Comparison of ENCODE assay signal across 8 cellular contexts in genomic region chr22:21982338-21982965, GRCh38. TPM values are rescaled to one million over a fixed set of nuclear protein-coding genes. Genes with fewer than 3 reads are reported as not detected.
DNase-seq lines count a peak whose midpoint lies in the region; ATAC-seq, FAIRE-seq and TF ChIP-seq lines count a peak whose summit lies in the region.

TSS of gene TOP3B (minus strand) at chr22:21982787. CDS start at chr22:21975709, 7,078 bp downstream.

- TF ChIP-seq POLR2A in vagina (IDR thresholded peaks at IDR 0.05): no peak

- H3K9me2 ChIP-seq in GM23338 (ENCODE audit: insufficient read depth) (no peaks in the 10 kb centered on the region), hepatocyte (replicated peaks; ENCODE audit: insufficient read depth) (no peaks in the 10 kb centered on the region)

- H3K27ac ChIP-seq in CD8-positive, alpha-beta memory T cell (ENCODE audit: low read depth, low read length): peak within 1 kb of the TSS; percentile 98
- H3K27ac ChIP-seq in GM23338 (ENCODE audit: low read depth): no peak within 1 kb of the TSS
- H3K27ac ChIP-seq in astrocyte (ENCODE audit: low read depth, low read length): peak within 1 kb of the TSS; percentile 35
- peak within 1 kb of the TSS; percentile 46 for H3K27ac ChIP-seq in hepatocyte
- peak within 1 kb of the TSS; percentile 55 for H3K27ac ChIP-seq in vagina

- POLR2A ChIA-PET in CD8-positive, alpha-beta memory T cell (lab: Charles Lee): no interaction called here

- WGBS in hepatocyte (ENCODE audit: low lambda C conversion rate, missing lambda C conversion rate): under 1% methylated on average over 51 of the region's 54 CpGs

- H3K4me3 ChIP-seq in CD8-positive, alpha-beta memory T cell (ENCODE audit: low read length): peak within 1 kb of the TSS; percentile 93
- H3K4me3 ChIP-seq in GM23338 (peak within 1 kb of the TSS; percentile 99), astrocyte (ENCODE audit: insufficient read depth, low read depth, low read length) (peak within 1 kb of the TSS; percentile 80), hepatocyte (peak within 1 kb of the TSS; percentile 98), vagina (peak within 1 kb of the TSS; percentile 75 to 91)

- peak within 1 kb of the TSS; percentile 75 to 94 (median 86) for H3K27ac Mint-ChIP-seq in CD8-positive, alpha-beta memory T cell
- peak within 1 kb of the TSS; percentile 36; the same call in 1 of the 2 replicates for H3K27ac Mint-ChIP-seq in GM23338
- H3K27ac Mint-ChIP-seq in astrocyte (ENCODE audit: unreplicated experiment): peak within 1 kb of the TSS; percentile 80

- peak; percentile 91 for ATAC-seq in GM23338

- H3K4me3 Mint-ChIP-seq in CD8-positive, alpha-beta memory T cell: peak within 1 kb of the TSS; percentile 88 to 95 (median 90)
- peak within 1 kb of the TSS; percentile 93 for H3K4me3 Mint-ChIP-seq in GM23338
- H3K4me3 Mint-ChIP-seq in astrocyte (ENCODE audit: unreplicated experiment): peak within 1 kb of the TSS; percentile 93

- H3K27me3 ChIP-seq in CD8-positive, alpha-beta memory T cell (ENCODE audit: insufficient read depth, low read length, poor library complexity, severe bottlenecking): no peaks in the 10 kb centered on the region
- H3K27me3 ChIP-seq in GM23338 (ENCODE audit: insufficient read depth) (peaks cover 39% of the 10 kb centered on the region), astrocyte (ENCODE audit: insufficient read depth, low read length) (no peaks in the 10 kb centered on the region), hepatocyte (no peaks in the 10 kb centered on the region), vagina (no peaks in the 10 kb centered on the region)

- peak within 1 kb of the TSS; percentile 91 for H3K9ac ChIP-seq in astrocyte (ENCODE audit: low read length)

- intact Hi-C loops in vagina (cut with DNase I): no loop called here

- H3F3A ChIP-seq in GM23338 (replicated peaks; ENCODE audit: low read depth): no peaks in the 10 kb centered on the region; the same call in 1 of the 2 replicates

- no peak for TF ChIP-seq CTCF in GM23338 (conservative IDR thresholded peaks at IDR 0.05; ENCODE audit: low read depth in 2 of 2)
- no peak for TF ChIP-seq CTCF in astrocyte (IDR thresholded peaks at IDR 0.05; ENCODE audit: insufficient read depth, low read depth, low read length)
- TF ChIP-seq CTCF in hepatocyte (IDR thresholded peaks at IDR 0.05; ENCODE audit: poor library complexity): no peak
- peak in 1 of 3 experiments; percentile 34 for TF ChIP-seq CTCF in vagina (IDR thresholded peaks at IDR 0.05)

- H2AFZ ChIP-seq in GM23338 (peak within 1 kb of the TSS; percentile 97), astrocyte (ENCODE audit: low read depth, low read length) (peak within 1 kb of the TSS; percentile 51), hepatocyte (peak within 1 kb of the TSS; percentile 93)

- no peaks in the 10 kb centered on the region for H3K36me3 ChIP-seq in CD8-positive, alpha-beta memory T cell (ENCODE audit: insufficient read depth, low read length)
- H3K36me3 ChIP-seq in GM23338 (ENCODE audit: insufficient read depth) (no peaks in the 10 kb centered on the region), astrocyte (ENCODE audit: insufficient read depth, low read length) (no peaks in the 10 kb centered on the region), hepatocyte (replicated peaks; ENCODE audit: insufficient read depth, low read depth) (no peaks in the 10 kb centered on the region), vagina (no peaks in the 10 kb centered on the region)

- peaks cover 20% of the 10 kb centered on the region for H3K79me2 ChIP-seq in GM23338 (replicated peaks; ENCODE audit: insufficient read depth)
- peaks cover 47% of the 10 kb centered on the region for H3K79me2 ChIP-seq in astrocyte (ENCODE audit: insufficient read depth, low read length)
- H3K79me2 ChIP-seq in hepatocyte: peaks cover 24% of the 10 kb centered on the region

- DNase-seq in CD8-positive, alpha-beta memory T cell: peak; percentile 66 to 84 (median 72)
- DNase-seq in GM23338 (ENCODE audit: low spot score) (peak; percentile 88), NCI-H1694 treated with DMSO at 0.1 percent for 48 hours (lab: John Stamatoyannopoulos, UW) (peak; percentile 54), T-helper 9 cell (peak; percentile 73), astrocyte (ENCODE audit: low read depth) (peak; percentile 54), hepatocyte (ENCODE audit: low spot score) (peak; percentile 90), renal cortical epithelial cell (ENCODE audit: low read depth) (peak; percentile 24), vagina (ENCODE audit: extremely low spot score in 2 of 2) (no peak)

- no peaks in the 10 kb centered on the region for H3K27me3 Mint-ChIP-seq in CD8-positive, alpha-beta memory T cell
- H3K27me3 Mint-ChIP-seq in GM23338 (ENCODE audit: insufficient read depth, low read depth, poor library complexity) (peaks cover 23% of the 10 kb centered on the region), astrocyte (ENCODE audit: low read depth, unreplicated experiment) (no peaks in the 10 kb centered on the region)

- H4K20me1 ChIP-seq in GM23338 (replicated peaks; ENCODE audit: insufficient read depth): peaks cover 17% of the 10 kb centered on the region
- peaks cover 31% of the 10 kb centered on the region for H4K20me1 ChIP-seq in astrocyte (ENCODE audit: insufficient read depth, low read length)
- H4K20me1 ChIP-seq in hepatocyte (ENCODE audit: insufficient read depth, poor library complexity, severe bottlenecking): no peaks in the 10 kb centered on the region

- peaks cover 17% of the 10 kb centered on the region for H3K4me1 ChIP-seq in CD8-positive, alpha-beta memory T cell (ENCODE audit: insufficient read depth, low read length)
- peaks cover 3% of the 10 kb centered on the region; the same call in 1 of the 2 replicates for H3K4me1 ChIP-seq in GM23338 (ENCODE audit: insufficient read depth)
- peaks cover 7% of the 10 kb centered on the region for H3K4me1 ChIP-seq in astrocyte (ENCODE audit: insufficient read depth, low read length)
- peaks cover 5% of the 10 kb centered on the region for H3K4me1 ChIP-seq in hepatocyte (ENCODE audit: insufficient read depth)
- H3K4me1 ChIP-seq in vagina: peaks cover 15% of the 10 kb centered on the region

- no peaks in the 10 kb centered on the region for H3K9me3 ChIP-seq in CD8-positive, alpha-beta memory T cell (ENCODE audit: low read length)
- H3K9me3 ChIP-seq in astrocyte (ENCODE audit: insufficient read depth, low read depth, low read length): no peaks in the 10 kb centered on the region
- no peaks in the 10 kb centered on the region for H3K9me3 ChIP-seq in hepatocyte (ENCODE audit: low read depth)
- H3K9me3 ChIP-seq in vagina: no peaks in the 10 kb centered on the region

- peaks cover 0 to 25% (median 2%) of the 10 kb centered on the region in 3 donors for H3K36me3 Mint-ChIP-seq in CD8-positive, alpha-beta memory T cell
- H3K36me3 Mint-ChIP-seq in GM23338 (ENCODE audit: low read depth) (no peaks in the 10 kb centered on the region; the same call in 2 of the 3 replicates), astrocyte (ENCODE audit: low read depth, unreplicated experiment) (peaks cover 2% of the 10 kb centered on the region)

- CTCF ChIA-PET in CD8-positive, alpha-beta memory T cell (lab: Charles Lee): interaction anchor here (2.3 kb wide), 1 partner anchor 10 kb away, joined by 18 read pairs; no protein-coding TSS in a partner anchor

- peaks cover 39 to 51% (median 44%) of the 10 kb centered on the region in 3 donors for H3K4me1 Mint-ChIP-seq in CD8-positive, alpha-beta memory T cell
- H3K4me1 Mint-ChIP-seq in GM23338: peaks cover 6% of the 10 kb centered on the region
- peaks cover 5% of the 10 kb centered on the region for H3K4me1 Mint-ChIP-seq in astrocyte (ENCODE audit: low read depth, unreplicated experiment)

- H3K4me2 ChIP-seq in GM23338 (peak within 1 kb of the TSS; percentile 98), astrocyte (ENCODE audit: low read length) (peak within 1 kb of the TSS; percentile 91), hepatocyte (peak within 1 kb of the TSS; percentile 83)

- H3K9me3 Mint-ChIP-seq in CD8-positive, alpha-beta memory T cell: no peaks in the 10 kb centered on the region
- H3K9me3 Mint-ChIP-seq in GM23338 (no peaks in the 10 kb centered on the region), astrocyte (ENCODE audit: unreplicated experiment) (no peaks in the 10 kb centered on the region)

- FAIRE-seq in astrocyte (lab: Jason Lieb, UNC): no peak

TF ChIP-seq in GM23338, 12 proteins besides CTCF, POLR2A, EP300 and RAD21 (continues in another document):
- no peak for TF ChIP-seq NANOG (IDR thresholded peaks at IDR 0.05; ENCODE audit: borderline replicate concordance)
- TF ChIP-seq POLR2AphosphoS5 (IDR thresholded peaks at IDR 0.05; ENCODE audit: low read depth): peak; percentile 87
- TF ChIP-seq ETS1 (IDR thresholded peaks at IDR 0.05): peak; percentile 68

RNA-seq across cellular contexts. Expression of gene TOP3B, which starts in this region (rescaled TPM):
- 10 to 100 TPM; 30.1 to 36.9 TPM for total RNA-seq in CD8-positive, alpha-beta memory T cell
- 17.3 TPM for polyA plus RNA-seq in CD8-positive, alpha-beta memory T cell
- 53.5 and 77.7 TPM in 2 replicates for total RNA-seq in GM23338 (2014; rRNA removed; shearing (Covaris generic))
- polyA plus RNA-seq in GM23338 (2016; fragmentation: Nextera tagmentation; extraction: Ambion mirVana) (32.7 and 35.7 TPM in 2 replicates), hepatocyte (30.8 and 45.6 TPM in 2 replicates)
- total RNA-seq in astrocyte (27.5 and 37.3 TPM in 2 replicates), hepatocyte (23.5 and 26.6 TPM in 2 replicates), renal cortical epithelial cell (11.8 and 30.5 TPM in 2 replicates), vagina (42.7 TPM)

Comparison
In these comparisons a context has a peak if more than half of its experiments do, and no peak if none do; other contexts are left out.
1. DNase-seq: peak in CD8-positive, alpha-beta memory T cell (5 of 5), GM23338 (single experiment), NCI-H1694 treated with DMSO at 0.1 percent for 48 hours (single experiment), T-helper 9 cell (single experiment), astrocyte (single experiment), hepatocyte (single experiment) and renal cortical epithelial cell (single experiment); none in vagina (0 of 2).
2. H3K27ac Mint-ChIP-seq: peak in every context shown above with its lines; median percentile 86 in CD8-positive, alpha-beta memory T cell; 80 in astrocyte; 36 in GM23338.
3. Peak in every context shown above with its lines, with median percentiles within 50 percentile points of each other: H3K4me3 ChIP-seq, H3K4me3 Mint-ChIP-seq, H2AFZ ChIP-seq and H3K4me2 ChIP-seq.